ENCODE assay signal across 18 cellular contexts in genomic region chr4:117660668-117661067, GRCh38.
"Had no signal": no experiment of that assay in that cellular context is flagged by ENCODE, and none has a peak within 500 bp of the region (broad histone marks: within the 10 kb centered on the region; RNA-seq: fewer than 3 reads in every experiment).

No MANE protein-coding gene starts in this region.

- DNase-seq: colonic mucosa; dermis blood vessel endothelial cell; foreskin keratinocyte; kidney; left cardiac atrium; left ventricle myocardium superior; mesenchymal stem cell; natural killer cell; posterior cingulate gyrus; stimulated activated CD4-positive, alpha-beta T cell treated with anti-CD3 and anti-CD28 coated beads, Interleukin-2, amount 100 ng/mL, for 24 hours; stimulated activated CD4-positive, alpha-beta T cell treated with anti-CD3 and anti-CD28 coated beads, Interleukin-4, amount 100 ng/mL, for 4 hours; stimulated activated naive B cell treated with anti-CD40 and anti-IgM and Interleukin-4, amounts not matched to agents 10 μg/mL and 1 μg/mL and 100 μg/mL, for 72 hours; stimulated activated naive CD8-positive, alpha-beta T cell treated with anti-CD3 and anti-CD28 coated beads, Interleukin-15, amount 100 ng/mL, for 72 hours; testis had no signal

- H3K4me3 ChIP-seq: colonic mucosa, lung, testis, tibial nerve had no signal

- H3K27ac ChIP-seq: colonic mucosa, foreskin keratinocyte, testis, tibial nerve had no signal

- H3K9me3 ChIP-seq: colonic mucosa, testis had no signal

- FAIRE-seq: endothelial cell of umbilical vein had no signal

- ATAC-seq: foreskin keratinocyte; left cardiac atrium; left ventricle myocardium superior; natural killer cell; sciatic nerve; stimulated activated naive B cell treated with anti-CD40 and anti-IgM and Interleukin-4, amounts not matched to agents 10 μg/mL and 1 μg/mL and 100 μg/mL, for 72 hours; stimulated activated naive CD8-positive, alpha-beta T cell treated with anti-CD3 and anti-CD28 coated beads, Interleukin-15, amount 100 ng/mL, for 72 hours had no signal

- H3K36me3 ChIP-seq: colonic mucosa, tibial nerve had no signal

- H3K27me3 ChIP-seq: colonic mucosa, foreskin keratinocyte, testis, tibial nerve had no signal

- H3K4me1 ChIP-seq: colonic mucosa, foreskin keratinocyte, testis, tibial nerve had no signal
